1 cellular context compared by ENCODE assay signal in the genomic region with DNA sequence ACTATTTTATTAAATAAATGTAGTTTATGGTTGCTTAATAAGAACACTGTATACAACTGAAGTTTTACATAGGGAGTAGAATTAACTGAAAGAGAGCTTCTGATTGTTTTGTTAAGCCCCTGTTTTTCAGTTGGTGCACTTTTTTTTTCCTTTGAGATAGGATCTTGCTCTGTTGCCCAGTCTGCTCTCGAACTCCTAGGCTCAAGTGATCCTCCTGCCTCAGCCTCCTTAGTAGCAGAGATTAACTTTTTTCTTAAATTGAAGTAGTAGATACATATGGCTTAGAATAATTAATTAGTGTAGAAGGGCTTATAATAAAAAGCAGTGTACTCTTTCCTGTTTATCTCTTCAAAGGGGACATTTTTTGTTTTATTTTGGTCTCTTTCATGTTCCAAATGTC.
A peak's percentile ranks its signal among the peaks of the same experiment; 100 is the strongest.
TF ChIP-seq lines count a peak whose summit lies in the region.

No MANE protein-coding gene starts in this region.

TF ChIP-seq in K562, 482 proteins besides CTCF, POLR2A, EP300 and RAD21 (continued from another document and continues in another):
- TF ChIP-seq, protein P1, sequence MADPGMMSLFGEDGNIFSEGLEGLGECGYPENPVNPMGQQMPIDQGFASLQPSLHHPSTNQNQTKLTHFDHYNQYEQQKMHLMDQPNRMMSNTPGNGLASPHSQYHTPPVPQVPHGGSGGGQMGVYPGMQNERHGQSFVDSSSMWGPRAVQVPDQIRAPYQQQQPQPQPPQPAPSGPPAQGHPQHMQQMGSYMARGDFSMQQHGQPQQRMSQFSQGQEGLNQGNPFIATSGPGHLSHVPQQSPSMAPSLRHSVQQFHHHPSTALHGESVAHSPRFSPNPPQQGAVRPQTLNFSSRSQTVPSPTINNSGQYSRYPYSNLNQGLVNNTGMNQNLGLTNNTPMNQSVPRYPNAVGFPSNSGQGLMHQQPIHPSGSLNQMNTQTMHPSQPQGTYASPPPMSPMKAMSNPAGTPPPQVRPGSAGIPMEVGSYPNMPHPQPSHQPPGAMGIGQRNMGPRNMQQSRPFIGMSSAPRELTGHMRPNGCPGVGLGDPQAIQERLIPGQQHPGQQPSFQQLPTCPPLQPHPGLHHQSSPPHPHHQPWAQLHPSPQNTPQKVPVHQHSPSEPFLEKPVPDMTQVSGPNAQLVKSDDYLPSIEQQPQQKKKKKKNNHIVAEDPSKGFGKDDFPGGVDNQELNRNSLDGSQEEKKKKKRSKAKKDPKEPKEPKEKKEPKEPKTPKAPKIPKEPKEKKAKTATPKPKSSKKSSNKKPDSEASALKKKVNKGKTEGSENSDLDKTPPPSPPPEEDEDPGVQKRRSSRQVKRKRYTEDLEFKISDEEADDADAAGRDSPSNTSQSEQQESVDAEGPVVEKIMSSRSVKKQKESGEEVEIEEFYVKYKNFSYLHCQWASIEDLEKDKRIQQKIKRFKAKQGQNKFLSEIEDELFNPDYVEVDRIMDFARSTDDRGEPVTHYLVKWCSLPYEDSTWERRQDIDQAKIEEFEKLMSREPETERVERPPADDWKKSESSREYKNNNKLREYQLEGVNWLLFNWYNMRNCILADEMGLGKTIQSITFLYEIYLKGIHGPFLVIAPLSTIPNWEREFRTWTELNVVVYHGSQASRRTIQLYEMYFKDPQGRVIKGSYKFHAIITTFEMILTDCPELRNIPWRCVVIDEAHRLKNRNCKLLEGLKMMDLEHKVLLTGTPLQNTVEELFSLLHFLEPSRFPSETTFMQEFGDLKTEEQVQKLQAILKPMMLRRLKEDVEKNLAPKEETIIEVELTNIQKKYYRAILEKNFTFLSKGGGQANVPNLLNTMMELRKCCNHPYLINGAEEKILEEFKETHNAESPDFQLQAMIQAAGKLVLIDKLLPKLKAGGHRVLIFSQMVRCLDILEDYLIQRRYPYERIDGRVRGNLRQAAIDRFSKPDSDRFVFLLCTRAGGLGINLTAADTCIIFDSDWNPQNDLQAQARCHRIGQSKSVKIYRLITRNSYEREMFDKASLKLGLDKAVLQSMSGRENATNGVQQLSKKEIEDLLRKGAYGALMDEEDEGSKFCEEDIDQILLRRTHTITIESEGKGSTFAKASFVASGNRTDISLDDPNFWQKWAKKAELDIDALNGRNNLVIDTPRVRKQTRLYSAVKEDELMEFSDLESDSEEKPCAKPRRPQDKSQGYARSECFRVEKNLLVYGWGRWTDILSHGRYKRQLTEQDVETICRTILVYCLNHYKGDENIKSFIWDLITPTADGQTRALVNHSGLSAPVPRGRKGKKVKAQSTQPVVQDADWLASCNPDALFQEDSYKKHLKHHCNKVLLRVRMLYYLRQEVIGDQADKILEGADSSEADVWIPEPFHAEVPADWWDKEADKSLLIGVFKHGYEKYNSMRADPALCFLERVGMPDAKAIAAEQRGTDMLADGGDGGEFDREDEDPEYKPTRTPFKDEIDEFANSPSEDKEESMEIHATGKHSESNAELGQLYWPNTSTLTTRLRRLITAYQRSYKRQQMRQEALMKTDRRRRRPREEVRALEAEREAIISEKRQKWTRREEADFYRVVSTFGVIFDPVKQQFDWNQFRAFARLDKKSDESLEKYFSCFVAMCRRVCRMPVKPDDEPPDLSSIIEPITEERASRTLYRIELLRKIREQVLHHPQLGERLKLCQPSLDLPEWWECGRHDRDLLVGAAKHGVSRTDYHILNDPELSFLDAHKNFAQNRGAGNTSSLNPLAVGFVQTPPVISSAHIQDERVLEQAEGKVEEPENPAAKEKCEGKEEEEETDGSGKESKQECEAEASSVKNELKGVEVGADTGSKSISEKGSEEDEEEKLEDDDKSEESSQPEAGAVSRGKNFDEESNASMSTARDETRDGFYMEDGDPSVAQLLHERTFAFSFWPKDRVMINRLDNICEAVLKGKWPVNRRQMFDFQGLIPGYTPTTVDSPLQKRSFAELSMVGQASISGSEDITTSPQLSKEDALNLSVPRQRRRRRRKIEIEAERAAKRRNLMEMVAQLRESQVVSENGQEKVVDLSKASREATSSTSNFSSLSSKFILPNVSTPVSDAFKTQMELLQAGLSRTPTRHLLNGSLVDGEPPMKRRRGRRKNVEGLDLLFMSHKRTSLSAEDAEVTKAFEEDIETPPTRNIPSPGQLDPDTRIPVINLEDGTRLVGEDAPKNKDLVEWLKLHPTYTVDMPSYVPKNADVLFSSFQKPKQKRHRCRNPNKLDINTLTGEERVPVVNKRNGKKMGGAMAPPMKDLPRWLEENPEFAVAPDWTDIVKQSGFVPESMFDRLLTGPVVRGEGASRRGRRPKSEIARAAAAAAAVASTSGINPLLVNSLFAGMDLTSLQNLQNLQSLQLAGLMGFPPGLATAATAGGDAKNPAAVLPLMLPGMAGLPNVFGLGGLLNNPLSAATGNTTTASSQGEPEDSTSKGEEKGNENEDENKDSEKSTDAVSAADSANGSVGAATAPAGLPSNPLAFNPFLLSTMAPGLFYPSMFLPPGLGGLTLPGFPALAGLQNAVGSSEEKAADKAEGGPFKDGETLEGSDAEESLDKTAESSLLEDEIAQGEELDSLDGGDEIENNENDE (IDR thresholded peaks at IDR 0.05; ENCODE audit: low read depth, low read length), result no peak
- TF ChIP-seq SMARCA4 (IDR thresholded peaks at IDR 0.05) (no peak), FOXA1 (IDR thresholded peaks at IDR 0.05; ENCODE audit: borderline replicate concordance) (no peak), CBX5 (IDR thresholded peaks at IDR 0.05; ENCODE audit: borderline replicate concordance, low read depth) (no peak), ZC3H11A (IDR thresholded peaks at IDR 0.05; ENCODE audit: low read depth, low read length) (no peak), XRCC3 (IDR thresholded peaks at IDR 0.05) (no peak), ZNF830 (CRISPR knock-in tag; IDR thresholded peaks at IDR 0.05) (no peak), ZNF121 (CRISPR knock-in tag; conservative IDR thresholded peaks at IDR 0.05) (peak; percentile 78), SREBF2 (CRISPR knock-in tag; IDR thresholded peaks at IDR 0.05) (no peak), HNRNPK (IDR thresholded peaks at IDR 0.05; ENCODE audit: low read depth, low read length, poor library complexity, severe bottlenecking) (no peak), CHD2 (IDR thresholded peaks at IDR 0.05; ENCODE audit: low read depth, low read length) (no peak), EWSR1 (IDR thresholded peaks at IDR 0.05; ENCODE audit: borderline replicate concordance, low read depth, partially characterized antibody) (no peak), RFX5 (IDR thresholded peaks at IDR 0.05; ENCODE audit: low read depth, low read length) (no peak), ZFP1 (CRISPR knock-in tag; IDR thresholded peaks at IDR 0.05) (no peak), ESRRA (IDR thresholded peaks at IDR 0.05; ENCODE audit: borderline replicate concordance, low read depth) (no peak), MYNN (IDR thresholded peaks at IDR 0.05) (no peak), MYNN (CRISPR knock-in tag; IDR thresholded peaks at IDR 0.05) (no peak), PURB (CRISPR knock-in tag; IDR thresholded peaks at IDR 0.05; ENCODE audit: low read depth) (no peak), SP1 (CRISPR knock-in tag; IDR thresholded peaks at IDR 0.05) (no peak), ZNF561 (CRISPR knock-in tag; conservative IDR thresholded peaks at IDR 0.05) (no peak)
- TF ChIP-seq, protein P2, sequence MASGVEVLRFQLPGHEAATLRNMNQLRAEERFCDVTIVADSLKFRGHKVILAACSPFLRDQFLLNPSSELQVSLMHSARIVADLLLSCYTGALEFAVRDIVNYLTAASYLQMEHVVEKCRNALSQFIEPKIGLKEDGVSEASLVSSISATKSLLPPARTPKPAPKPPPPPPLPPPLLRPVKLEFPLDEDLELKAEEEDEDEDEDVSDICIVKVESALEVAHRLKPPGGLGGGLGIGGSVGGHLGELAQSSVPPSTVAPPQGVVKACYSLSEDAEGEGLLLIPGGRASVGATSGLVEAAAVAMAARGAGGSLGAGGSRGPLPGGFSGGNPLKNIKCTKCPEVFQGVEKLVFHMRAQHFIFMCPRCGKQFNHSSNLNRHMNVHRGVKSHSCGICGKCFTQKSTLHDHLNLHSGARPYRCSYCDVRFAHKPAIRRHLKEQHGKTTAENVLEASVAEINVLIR (CRISPR knock-in tag; IDR thresholded peaks at IDR 0.05), result no peak
- TF ChIP-seq, protein P3, sequence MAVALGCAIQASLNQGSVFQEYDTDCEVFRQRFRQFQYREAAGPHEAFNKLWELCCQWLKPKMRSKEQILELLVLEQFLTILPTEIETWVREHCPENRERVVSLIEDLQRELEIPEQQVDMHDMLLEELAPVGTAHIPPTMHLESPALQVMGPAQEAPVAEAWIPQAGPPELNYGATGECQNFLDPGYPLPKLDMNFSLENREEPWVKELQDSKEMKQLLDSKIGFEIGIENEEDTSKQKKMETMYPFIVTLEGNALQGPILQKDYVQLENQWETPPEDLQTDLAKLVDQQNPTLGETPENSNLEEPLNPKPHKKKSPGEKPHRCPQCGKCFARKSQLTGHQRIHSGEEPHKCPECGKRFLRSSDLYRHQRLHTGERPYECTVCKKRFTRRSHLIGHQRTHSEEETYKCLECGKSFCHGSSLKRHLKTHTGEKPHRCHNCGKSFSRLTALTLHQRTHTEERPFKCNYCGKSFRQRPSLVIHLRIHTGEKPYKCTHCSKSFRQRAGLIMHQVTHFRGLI (CRISPR knock-in tag; IDR thresholded peaks at IDR 0.05), result no peak
- TF ChIP-seq, protein P4, sequence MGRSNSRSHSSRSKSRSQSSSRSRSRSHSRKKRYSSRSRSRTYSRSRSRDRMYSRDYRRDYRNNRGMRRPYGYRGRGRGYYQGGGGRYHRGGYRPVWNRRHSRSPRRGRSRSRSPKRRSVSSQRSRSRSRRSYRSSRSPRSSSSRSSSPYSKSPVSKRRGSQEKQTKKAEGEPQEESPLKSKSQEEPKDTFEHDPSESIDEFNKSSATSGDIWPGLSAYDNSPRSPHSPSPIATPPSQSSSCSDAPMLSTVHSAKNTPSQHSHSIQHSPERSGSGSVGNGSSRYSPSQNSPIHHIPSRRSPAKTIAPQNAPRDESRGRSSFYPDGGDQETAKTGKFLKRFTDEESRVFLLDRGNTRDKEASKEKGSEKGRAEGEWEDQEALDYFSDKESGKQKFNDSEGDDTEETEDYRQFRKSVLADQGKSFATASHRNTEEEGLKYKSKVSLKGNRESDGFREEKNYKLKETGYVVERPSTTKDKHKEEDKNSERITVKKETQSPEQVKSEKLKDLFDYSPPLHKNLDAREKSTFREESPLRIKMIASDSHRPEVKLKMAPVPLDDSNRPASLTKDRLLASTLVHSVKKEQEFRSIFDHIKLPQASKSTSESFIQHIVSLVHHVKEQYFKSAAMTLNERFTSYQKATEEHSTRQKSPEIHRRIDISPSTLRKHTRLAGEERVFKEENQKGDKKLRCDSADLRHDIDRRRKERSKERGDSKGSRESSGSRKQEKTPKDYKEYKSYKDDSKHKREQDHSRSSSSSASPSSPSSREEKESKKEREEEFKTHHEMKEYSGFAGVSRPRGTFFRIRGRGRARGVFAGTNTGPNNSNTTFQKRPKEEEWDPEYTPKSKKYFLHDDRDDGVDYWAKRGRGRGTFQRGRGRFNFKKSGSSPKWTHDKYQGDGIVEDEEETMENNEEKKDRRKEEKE (IDR thresholded peaks at IDR 0.05; ENCODE audit: borderline replicate concordance in 1 of 2, control insufficient read depth in 1 of 2, low read depth in 2 of 2, low read length in 1 of 2), result no peak
- TF ChIP-seq, protein P5, sequence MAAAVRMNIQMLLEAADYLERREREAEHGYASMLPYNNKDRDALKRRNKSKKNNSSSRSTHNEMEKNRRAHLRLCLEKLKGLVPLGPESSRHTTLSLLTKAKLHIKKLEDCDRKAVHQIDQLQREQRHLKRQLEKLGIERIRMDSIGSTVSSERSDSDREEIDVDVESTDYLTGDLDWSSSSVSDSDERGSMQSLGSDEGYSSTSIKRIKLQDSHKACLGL (CRISPR knock-in tag; IDR thresholded peaks at IDR 0.05; ENCODE audit: borderline replicate concordance, poor library complexity, severe bottlenecking), result no peak
